14 cellular contexts compared by ENCODE assay signal in genomic region chr6:13281630-13282156, GRCh38.
"Had no signal": no experiment of that assay in that cellular context is flagged by ENCODE, and none has a peak within 500 bp of the region (broad histone marks: within the 10 kb centered on the region; RNA-seq: fewer than 3 reads in every experiment).

No MANE protein-coding gene starts in this region.

- DNase-seq: activated CD4-positive, alpha-beta T cell treated with anti-CD3 and anti-CD28 coated beads, Interleukin-2, amount 10 ng/mL, durations not matched to agents 7 days and 5 days; activated naive CD4-positive, alpha-beta T cell treated with anti-CD3 and anti-CD28 coated beads, Interleukin-2, amount 50 U/mL, for 16 hours; activated T-cell treated with anti-CD3 and anti-CD28 coated beads for 4 hours; adrenal gland; foreskin melanocyte; left colon; pancreas; stimulated activated CD4-positive, alpha-beta T cell treated with anti-CD3 and anti-CD28 coated beads, Interleukin-4, amount 100 ng/mL, for 4 hours; T-helper 17 cell; thyroid gland; uterus had no signal

- ATAC-seq: activated T-helper 17 cell treated with anti-CD3 and anti-CD28 coated beads, Interleukin-2, amount 50 U/mL, for 72 hours; left colon; pancreas; T-helper 17 cell; WTC11 had no signal

- H3K27ac ChIP-seq: adrenal gland, esophagus muscularis mucosa, pancreas, thyroid gland, uterus had no signal
